1 cellular context compared by ENCODE assay signal in genomic region chr19:18280247-18281081, GRCh38.
A peak's percentile ranks its signal among the peaks of the same experiment; 100 is the strongest.
TF ChIP-seq lines count a peak whose summit lies in the region.

No MANE protein-coding gene starts in this region.

TF ChIP-seq in HepG2, 621 proteins besides CTCF, POLR2A, EP300 and RAD21 (continued from another document and continues in another):
- TF ChIP-seq, protein P1, sequence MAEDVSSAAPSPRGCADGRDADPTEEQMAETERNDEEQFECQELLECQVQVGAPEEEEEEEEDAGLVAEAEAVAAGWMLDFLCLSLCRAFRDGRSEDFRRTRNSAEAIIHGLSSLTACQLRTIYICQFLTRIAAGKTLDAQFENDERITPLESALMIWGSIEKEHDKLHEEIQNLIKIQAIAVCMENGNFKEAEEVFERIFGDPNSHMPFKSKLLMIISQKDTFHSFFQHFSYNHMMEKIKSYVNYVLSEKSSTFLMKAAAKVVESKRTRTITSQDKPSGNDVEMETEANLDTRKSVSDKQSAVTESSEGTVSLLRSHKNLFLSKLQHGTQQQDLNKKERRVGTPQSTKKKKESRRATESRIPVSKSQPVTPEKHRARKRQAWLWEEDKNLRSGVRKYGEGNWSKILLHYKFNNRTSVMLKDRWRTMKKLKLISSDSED (CRISPR knock-in tag; IDR thresholded peaks at IDR 0.05) = 0 out of 2 replicates have a peak, but pooled peaks have one; percentile 15
- TF ChIP-seq AGO2 (optimal IDR thresholded peaks at IDR 0.05; ENCODE audit: low read depth, low read length) = peak; percentile 96
- TF ChIP-seq KDM4B (CRISPR knock-in tag; IDR thresholded peaks at IDR 0.05) = 0 out of 2 replicates have a peak, but pooled peaks have one; percentile 21
- 0 out of 2 replicates have a peak, but pooled peaks have one; percentile 12 for TF ChIP-seq ZSCAN12 (CRISPR knock-in tag; IDR thresholded peaks at IDR 0.05)
- TF ChIP-seq BATF2 (CRISPR knock-in tag; IDR thresholded peaks at IDR 0.05) = no peak
- peak; percentile 35; the same call in 1 of the 2 replicates for TF ChIP-seq HOXA9 (CRISPR knock-in tag; IDR thresholded peaks at IDR 0.05; ENCODE audit: borderline replicate concordance)
- no peak for TF ChIP-seq MBD4 (IDR thresholded peaks at IDR 0.05; ENCODE audit: borderline replicate concordance, low read length)
- no peak for TF ChIP-seq ZMYM2 (CRISPR knock-in tag; IDR thresholded peaks at IDR 0.05)
- no peak for TF ChIP-seq FOXK1 (CRISPR knock-in tag; IDR thresholded peaks at IDR 0.05; ENCODE audit: borderline replicate concordance, low read depth)
- no peak for TF ChIP-seq RBM22 (optimal IDR thresholded peaks at IDR 0.05; ENCODE audit: low read length)
- no peak for TF ChIP-seq ZNF264 (CRISPR knock-in tag; IDR thresholded peaks at IDR 0.05)
- 0 out of 2 replicates have a peak, but pooled peaks have one; percentile 38 for TF ChIP-seq REXO4 (CRISPR knock-in tag; IDR thresholded peaks at IDR 0.05; ENCODE audit: borderline replicate concordance)
- TF ChIP-seq ZNF616 (CRISPR knock-in tag; IDR thresholded peaks at IDR 0.05; ENCODE audit: low read depth) = no peak
- no peak for TF ChIP-seq ZFP41 (CRISPR knock-in tag; IDR thresholded peaks at IDR 0.05; ENCODE audit: borderline replicate concordance)
- peak; percentile 53 for TF ChIP-seq KDM2A (CRISPR knock-in tag; IDR thresholded peaks at IDR 0.05; ENCODE audit: borderline replicate concordance, low read depth)
- no peak for TF ChIP-seq SP1 (IDR thresholded peaks at IDR 0.05)
- peak; percentile 31; the same call in 1 of the 2 replicates for TF ChIP-seq SP1 (CRISPR knock-in tag; IDR thresholded peaks at IDR 0.05)
- TF ChIP-seq, protein P2, sequence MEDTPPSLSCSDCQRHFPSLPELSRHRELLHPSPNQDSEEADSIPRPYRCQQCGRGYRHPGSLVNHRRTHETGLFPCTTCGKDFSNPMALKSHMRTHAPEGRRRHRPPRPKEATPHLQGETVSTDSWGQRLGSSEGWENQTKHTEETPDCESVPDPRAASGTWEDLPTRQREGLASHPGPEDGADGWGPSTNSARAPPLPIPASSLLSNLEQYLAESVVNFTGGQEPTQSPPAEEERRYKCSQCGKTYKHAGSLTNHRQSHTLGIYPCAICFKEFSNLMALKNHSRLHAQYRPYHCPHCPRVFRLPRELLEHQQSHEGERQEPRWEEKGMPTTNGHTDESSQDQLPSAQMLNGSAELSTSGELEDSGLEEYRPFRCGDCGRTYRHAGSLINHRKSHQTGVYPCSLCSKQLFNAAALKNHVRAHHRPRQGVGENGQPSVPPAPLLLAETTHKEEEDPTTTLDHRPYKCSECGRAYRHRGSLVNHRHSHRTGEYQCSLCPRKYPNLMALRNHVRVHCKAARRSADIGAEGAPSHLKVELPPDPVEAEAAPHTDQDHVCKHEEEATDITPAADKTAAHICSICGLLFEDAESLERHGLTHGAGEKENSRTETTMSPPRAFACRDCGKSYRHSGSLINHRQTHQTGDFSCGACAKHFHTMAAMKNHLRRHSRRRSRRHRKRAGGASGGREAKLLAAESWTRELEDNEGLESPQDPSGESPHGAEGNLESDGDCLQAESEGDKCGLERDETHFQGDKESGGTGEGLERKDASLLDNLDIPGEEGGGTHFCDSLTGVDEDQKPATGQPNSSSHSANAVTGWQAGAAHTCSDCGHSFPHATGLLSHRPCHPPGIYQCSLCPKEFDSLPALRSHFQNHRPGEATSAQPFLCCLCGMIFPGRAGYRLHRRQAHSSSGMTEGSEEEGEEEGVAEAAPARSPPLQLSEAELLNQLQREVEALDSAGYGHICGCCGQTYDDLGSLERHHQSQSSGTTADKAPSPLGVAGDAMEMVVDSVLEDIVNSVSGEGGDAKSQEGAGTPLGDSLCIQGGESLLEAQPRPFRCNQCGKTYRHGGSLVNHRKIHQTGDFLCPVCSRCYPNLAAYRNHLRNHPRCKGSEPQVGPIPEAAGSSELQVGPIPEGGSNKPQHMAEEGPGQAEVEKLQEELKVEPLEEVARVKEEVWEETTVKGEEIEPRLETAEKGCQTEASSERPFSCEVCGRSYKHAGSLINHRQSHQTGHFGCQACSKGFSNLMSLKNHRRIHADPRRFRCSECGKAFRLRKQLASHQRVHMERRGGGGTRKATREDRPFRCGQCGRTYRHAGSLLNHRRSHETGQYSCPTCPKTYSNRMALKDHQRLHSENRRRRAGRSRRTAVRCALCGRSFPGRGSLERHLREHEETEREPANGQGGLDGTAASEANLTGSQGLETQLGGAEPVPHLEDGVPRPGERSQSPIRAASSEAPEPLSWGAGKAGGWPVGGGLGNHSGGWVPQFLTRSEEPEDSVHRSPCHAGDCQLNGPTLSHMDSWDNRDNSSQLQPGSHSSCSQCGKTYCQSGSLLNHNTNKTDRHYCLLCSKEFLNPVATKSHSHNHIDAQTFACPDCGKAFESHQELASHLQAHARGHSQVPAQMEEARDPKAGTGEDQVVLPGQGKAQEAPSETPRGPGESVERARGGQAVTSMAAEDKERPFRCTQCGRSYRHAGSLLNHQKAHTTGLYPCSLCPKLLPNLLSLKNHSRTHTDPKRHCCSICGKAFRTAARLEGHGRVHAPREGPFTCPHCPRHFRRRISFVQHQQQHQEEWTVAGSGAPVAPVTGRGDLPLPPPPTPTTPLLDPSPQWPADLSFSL (CRISPR knock-in tag; IDR thresholded peaks at IDR 0.05) = no peak
- TF ChIP-seq ZNF260 (CRISPR knock-in tag; IDR thresholded peaks at IDR 0.05; ENCODE audit: borderline replicate concordance, low read depth) = 0 out of 2 replicates have a peak, but pooled peaks have one; percentile 38
- TF ChIP-seq RFXANK (CRISPR knock-in tag; IDR thresholded peaks at IDR 0.05) = no peak
- TF ChIP-seq, protein P3, sequence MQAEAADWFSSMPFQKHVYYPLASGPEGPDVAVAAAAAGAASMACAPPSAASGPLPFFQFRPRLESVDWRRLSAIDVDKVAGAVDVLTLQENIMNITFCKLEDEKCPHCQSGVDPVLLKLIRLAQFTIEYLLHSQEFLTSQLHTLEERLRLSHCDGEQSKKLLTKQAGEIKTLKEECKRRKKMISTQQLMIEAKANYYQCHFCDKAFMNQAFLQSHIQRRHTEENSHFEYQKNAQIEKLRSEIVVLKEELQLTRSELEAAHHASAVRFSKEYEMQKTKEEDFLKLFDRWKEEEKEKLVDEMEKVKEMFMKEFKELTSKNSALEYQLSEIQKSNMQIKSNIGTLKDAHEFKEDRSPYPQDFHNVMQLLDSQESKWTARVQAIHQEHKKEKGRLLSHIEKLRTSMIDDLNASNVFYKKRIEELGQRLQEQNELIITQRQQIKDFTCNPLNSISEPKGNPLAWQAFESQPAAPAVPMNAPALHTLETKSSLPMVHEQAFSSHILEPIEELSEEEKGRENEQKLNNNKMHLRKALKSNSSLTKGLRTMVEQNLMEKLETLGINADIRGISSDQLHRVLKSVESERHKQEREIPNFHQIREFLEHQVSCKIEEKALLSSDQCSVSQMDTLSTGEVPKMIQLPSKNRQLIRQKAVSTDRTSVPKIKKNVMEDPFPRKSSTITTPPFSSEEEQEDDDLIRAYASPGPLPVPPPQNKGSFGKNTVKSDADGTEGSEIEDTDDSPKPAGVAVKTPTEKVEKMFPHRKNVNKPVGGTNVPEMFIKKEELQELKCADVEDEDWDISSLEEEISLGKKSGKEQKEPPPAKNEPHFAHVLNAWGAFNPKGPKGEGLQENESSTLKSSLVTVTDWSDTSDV (CRISPR knock-in tag; IDR thresholded peaks at IDR 0.05) = no peak
- TF ChIP-seq SKI (IDR thresholded peaks at IDR 0.05; ENCODE audit: partially characterized antibody) = no peak
- TF ChIP-seq, protein P4, sequence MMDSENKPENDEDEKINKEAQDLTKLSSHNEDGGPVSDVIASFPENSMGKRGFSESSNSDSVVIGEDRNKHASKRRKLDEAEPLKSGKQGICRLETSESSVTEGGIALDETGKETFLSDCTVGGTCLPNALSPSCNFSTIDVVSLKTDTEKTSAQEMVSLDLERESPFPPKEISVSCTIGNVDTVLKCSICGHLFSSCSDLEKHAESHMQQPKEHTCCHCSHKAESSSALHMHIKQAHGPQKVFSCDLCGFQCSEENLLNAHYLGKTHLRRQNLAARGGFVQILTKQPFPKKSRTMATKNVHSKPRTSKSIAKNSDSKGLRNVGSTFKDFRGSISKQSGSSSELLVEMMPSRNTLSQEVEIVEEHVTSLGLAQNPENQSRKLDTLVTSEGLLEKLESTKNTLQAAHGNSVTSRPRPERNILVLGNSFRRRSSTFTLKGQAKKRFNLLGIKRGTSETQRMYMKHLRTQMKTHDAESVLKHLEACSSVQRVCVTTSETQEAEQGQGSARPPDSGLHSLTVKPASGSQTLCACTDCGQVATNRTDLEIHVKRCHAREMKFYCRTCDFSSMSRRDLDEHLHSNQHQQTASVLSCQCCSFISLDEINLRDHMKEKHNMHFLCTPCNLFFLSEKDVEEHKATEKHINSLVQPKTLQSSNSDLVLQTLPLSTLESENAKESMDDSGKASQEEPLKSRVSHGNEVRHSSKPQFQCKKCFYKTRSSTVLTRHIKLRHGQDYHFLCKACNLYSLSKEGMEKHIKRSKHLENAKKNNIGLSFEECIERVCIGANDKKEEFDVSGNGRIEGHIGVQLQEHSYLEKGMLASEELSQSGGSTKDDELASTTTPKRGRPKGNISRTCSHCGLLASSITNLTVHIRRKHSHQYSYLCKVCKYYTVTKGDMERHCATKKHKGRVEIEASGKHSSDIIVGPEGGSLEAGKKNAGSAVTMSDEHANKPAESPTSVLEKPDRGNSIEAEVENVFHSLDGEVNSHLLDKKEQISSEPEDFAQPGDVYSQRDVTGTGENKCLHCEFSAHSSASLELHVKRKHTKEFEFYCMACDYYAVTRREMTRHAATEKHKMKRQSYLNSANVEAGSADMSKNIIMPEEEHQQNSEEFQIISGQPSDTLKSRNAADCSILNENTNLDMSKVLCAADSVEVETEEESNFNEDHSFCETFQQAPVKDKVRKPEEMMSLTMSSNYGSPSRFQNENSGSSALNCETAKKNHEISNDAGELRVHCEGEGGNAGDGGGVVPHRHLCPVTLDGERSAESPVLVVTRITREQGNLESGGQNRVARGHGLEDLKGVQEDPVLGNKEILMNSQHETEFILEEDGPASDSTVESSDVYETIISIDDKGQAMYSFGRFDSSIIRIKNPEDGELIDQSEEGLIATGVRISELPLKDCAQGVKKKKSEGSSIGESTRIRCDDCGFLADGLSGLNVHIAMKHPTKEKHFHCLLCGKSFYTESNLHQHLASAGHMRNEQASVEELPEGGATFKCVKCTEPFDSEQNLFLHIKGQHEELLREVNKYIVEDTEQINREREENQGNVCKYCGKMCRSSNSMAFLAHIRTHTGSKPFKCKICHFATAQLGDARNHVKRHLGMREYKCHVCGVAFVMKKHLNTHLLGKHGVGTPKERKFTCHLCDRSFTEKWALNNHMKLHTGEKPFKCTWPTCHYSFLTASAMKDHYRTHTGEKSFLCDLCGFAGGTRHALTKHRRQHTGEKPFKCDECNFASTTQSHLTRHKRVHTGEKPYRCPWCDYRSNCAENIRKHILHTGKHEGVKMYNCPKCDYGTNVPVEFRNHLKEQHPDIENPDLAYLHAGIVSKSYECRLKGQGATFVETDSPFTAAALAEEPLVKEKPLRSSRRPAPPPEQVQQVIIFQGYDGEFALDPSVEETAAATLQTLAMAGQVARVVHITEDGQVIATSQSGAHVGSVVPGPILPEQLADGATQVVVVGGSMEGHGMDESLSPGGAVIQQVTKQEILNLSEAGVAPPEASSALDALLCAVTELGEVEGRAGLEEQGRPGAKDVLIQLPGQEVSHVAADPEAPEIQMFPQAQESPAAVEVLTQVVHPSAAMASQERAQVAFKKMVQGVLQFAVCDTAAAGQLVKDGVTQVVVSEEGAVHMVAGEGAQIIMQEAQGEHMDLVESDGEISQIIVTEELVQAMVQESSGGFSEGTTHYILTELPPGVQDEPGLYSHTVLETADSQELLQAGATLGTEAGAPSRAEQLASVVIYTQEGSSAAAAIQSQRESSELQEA (CRISPR knock-in tag; IDR thresholded peaks at IDR 0.05; ENCODE audit: not compliant biosample characterization) = no peak
- no peak for TF ChIP-seq ELF4 (CRISPR knock-in tag; IDR thresholded peaks at IDR 0.05; ENCODE audit: borderline replicate concordance)
- TF ChIP-seq, protein P5, sequence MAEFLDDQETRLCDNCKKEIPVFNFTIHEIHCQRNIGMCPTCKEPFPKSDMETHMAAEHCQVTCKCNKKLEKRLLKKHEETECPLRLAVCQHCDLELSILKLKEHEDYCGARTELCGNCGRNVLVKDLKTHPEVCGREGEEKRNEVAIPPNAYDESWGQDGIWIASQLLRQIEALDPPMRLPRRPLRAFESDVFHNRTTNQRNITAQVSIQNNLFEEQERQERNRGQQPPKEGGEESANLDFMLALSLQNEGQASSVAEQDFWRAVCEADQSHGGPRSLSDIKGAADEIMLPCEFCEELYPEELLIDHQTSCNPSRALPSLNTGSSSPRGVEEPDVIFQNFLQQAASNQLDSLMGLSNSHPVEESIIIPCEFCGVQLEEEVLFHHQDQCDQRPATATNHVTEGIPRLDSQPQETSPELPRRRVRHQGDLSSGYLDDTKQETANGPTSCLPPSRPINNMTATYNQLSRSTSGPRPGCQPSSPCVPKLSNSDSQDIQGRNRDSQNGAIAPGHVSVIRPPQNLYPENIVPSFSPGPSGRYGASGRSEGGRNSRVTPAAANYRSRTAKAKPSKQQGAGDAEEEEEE (CRISPR knock-in tag; IDR thresholded peaks at IDR 0.05; ENCODE audit: borderline replicate concordance) = no peak
- TF ChIP-seq NFYC (CRISPR knock-in tag; IDR thresholded peaks at IDR 0.05) = no peak
- TF ChIP-seq SIN3A (IDR thresholded peaks at IDR 0.05; ENCODE audit: borderline replicate concordance, low read depth, low read length) = peak; percentile 38; the same call in 1 of the 2 replicates
- 0 out of 2 replicates have a peak, but pooled peaks have one; percentile 19 for TF ChIP-seq HDAC1 (CRISPR knock-in tag; IDR thresholded peaks at IDR 0.05)
- peak; percentile 35; the same call in 1 of the 2 replicates for TF ChIP-seq FOXP4 (CRISPR knock-in tag; IDR thresholded peaks at IDR 0.05)
- TF ChIP-seq ZNF510 (CRISPR knock-in tag; IDR thresholded peaks at IDR 0.05; ENCODE audit: low read depth) = no peak
- 0 out of 2 replicates have a peak, but pooled peaks have one; percentile 30 for TF ChIP-seq KLF6 (CRISPR knock-in tag; IDR thresholded peaks at IDR 0.05)
- TF ChIP-seq ZSCAN31 (CRISPR knock-in tag; IDR thresholded peaks at IDR 0.05; ENCODE audit: low read depth) = no peak
- TF ChIP-seq MAX (IDR thresholded peaks at IDR 0.05) = peak; percentile 44; the same call in 1 of the 2 replicates
